Comparison of ENCODE assay signal across 26 cellular contexts in the genomic region with DNA sequence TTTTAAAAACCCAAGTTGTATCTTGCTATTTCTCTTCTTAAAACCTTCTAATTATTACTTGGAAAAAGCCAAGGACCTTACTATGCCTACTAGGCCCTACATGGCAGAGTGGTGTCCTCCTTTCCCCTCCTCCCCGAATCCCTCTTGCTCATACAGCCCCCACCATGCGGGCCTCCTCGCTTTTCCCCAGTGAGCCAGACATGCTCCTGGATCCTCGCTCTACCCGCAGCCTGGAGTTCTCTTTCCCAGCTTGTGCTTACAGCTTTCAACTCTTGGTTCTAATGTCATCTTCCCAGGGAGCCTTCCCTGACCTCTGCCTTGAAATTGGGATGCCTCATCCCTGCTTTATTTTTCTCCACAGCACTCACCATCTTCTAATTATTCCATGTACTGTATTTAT.
"Had no signal": no experiment of that assay in that cellular context is flagged by ENCODE, and none has a peak within 500 bp of the region (broad histone marks: within the 10 kb centered on the region; RNA-seq: fewer than 3 reads in every experiment).

No MANE protein-coding gene starts in this region.

- H3K4me3 ChIP-seq: coronary artery, dorsolateral prefrontal cortex, esophagus squamous epithelium, gastrocnemius medialis, heart right ventricle, left lung, lower lobe of right lung had no signal

- H3K27me3 ChIP-seq: left lung had no signal

- H3K27ac ChIP-seq: coronary artery, dorsolateral prefrontal cortex, epithelial cell of prostate, esophagus squamous epithelium, gastrocnemius medialis, heart right ventricle, left lung, lower lobe of right lung had no signal

- H3K36me3 ChIP-seq: esophagus squamous epithelium, gastrocnemius medialis, heart right ventricle, left lung, lower lobe of right lung had no signal

- H3K9me3 ChIP-seq: esophagus squamous epithelium, gastrocnemius medialis, left lung, lower lobe of right lung had no signal

- ATAC-seq: esophagus mucosa, gastrocnemius medialis, heart right ventricle, left cardiac atrium, left lung, left ventricle myocardium superior, lower lobe of right lung had no signal

- DNase-seq: dermis blood vessel endothelial cell; effector CD4-positive, alpha-beta T cell; effector memory CD4-positive, alpha-beta T cell; erythroblast; esophagus squamous epithelium; foreskin fibroblast; foreskin melanocyte; gastrocnemius medialis; glutamatergic neuron; head of caudate nucleus; heart right ventricle; hippocampal formation; left cardiac atrium; left ventricle myocardium superior; lower lobe of right lung; mesenchymal stem cell; midbrain had no signal

- FAIRE-seq: colon, endometrium, islet of Langerhans, keratinocyte had no signal
